In the genomic region with DNA sequence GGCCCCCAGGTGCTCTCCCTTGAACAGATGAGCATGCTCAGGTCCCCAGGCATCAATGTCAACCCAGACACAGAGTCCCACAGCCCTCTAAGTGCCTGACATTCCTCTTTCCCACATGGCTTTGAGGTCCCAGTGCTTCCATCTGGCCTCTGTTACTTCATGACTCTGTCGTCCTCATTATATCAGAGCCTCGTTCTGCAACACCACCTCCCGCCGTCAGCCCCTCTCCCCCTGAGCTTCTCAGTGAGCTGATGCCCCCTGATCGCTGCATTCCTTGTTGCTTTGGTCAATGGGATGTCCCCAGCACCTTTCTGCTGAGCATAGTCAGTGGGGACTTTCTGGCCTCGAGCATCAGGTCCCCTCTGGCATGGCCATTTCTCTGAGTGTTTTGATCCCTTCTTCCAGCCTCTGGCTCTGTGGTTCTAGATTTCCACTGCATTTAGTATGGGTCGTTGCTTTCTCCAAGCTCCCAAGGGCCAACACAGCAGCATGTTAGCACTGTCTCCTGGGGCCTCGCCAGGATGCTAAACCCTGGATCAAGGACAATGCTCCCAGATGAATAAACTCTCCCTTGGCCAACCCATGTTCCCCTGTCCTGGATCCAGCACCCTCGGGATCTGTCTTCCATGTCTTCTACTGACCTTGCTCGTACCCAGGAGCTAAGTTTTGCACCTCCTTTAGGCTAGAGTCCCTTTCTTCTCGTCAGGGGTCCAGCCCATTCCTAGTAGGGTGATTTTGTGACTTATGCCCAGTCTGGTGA, we compare ENCODE assay signal across 26 cellular contexts.
DNase-seq lines count a peak whose midpoint lies in the region; ATAC-seq and TF ChIP-seq lines count a peak whose summit lies in the region.
"Had no signal": no experiment of that assay in that cellular context is flagged by ENCODE, and none has a peak within 500 bp of the region (broad histone marks: within the 10 kb centered on the region; RNA-seq: fewer than 3 reads in every experiment).

No MANE protein-coding gene starts in this region.

- H3K4me3 Mint-ChIP-seq in activated CD8-positive, alpha-beta memory T cell treated with anti-CD3 and anti-CD28 coated beads, Interleukin-2, amount 10 ng/mL, durations not matched to agents 7 days and 5 days = no peak overlapping the region
- H3K4me3 Mint-ChIP-seq in endothelial cell (ENCODE audit: unreplicated experiment) (peak overlapping the region; percentile 37), neural crest cell (no peak overlapping the region)
- H3K4me3 Mint-ChIP-seq: B cell; CD8-positive, alpha-beta memory T cell had no signal

- no peaks in the 10 kb centered on the region for H3K9me3 ChIP-seq in vagina

- peak; percentile 36 for DNase-seq in activated CD8-positive, alpha-beta memory T cell treated with anti-CD3 and anti-CD28 coated beads, Interleukin-2, amount 10 ng/mL, durations not matched to agents 7 days and 5 days
- no peak for DNase-seq in activated CD8-positive, alpha-beta memory T cell treated with anti-CD3 and anti-CD28 coated beads, Interleukin-2, amount 50 U/mL, for 4 hours
- no peak for DNase-seq in endothelial cell (ENCODE audit: low spot score)
- DNase-seq in neural crest cell (ENCODE audit: low read depth, low spot score) = no peak
- DNase-seq in vagina (ENCODE audit: extremely low spot score in 2 of 2) = peak; percentile 67 to 81
- no peak for DNase-seq in KG1 (lab: John Stamatoyannopoulos, UW)
- DNase-seq in middle frontal gyrus (ENCODE audit: extremely low spot score, low spot score) = no peak
- DNase-seq: Calu3; CD8-positive, alpha-beta memory T cell; DMS79 treated with DMSO at 0.1 percent for 48 hours; H7; NCI-H1048; NCI-H1417; NCI-H1694; NCI-H2029 treated with DMSO at 0.1 percent for 48 hours; NCI-H446 treated with DMSO at 0.1 percent for 48 hours; NCI-H526; NCI-H82; NK-92 treated with Interleukin-12 subunit alpha and Interleukin-12 subunit beta, amount 100 ng/mL, for 24 hours; PC-9; Right ventricle myocardium superior had no signal

- H3K27me3 ChIP-seq in vagina = no peaks in the 10 kb centered on the region

- TF ChIP-seq CTCF in endothelial cell (IDR thresholded peaks at IDR 0.05; ENCODE audit: unreplicated experiment) (no peak), neural crest cell (conservative IDR thresholded peaks at IDR 0.05) (no peak), vagina (IDR thresholded peaks at IDR 0.05) (no peak)

- H3K4me3 ChIP-seq in vagina = no peak overlapping the region
- H3K4me3 ChIP-seq: PC-9 had no signal

- H3K9me3 Mint-ChIP-seq in activated CD8-positive, alpha-beta memory T cell treated with anti-CD3 and anti-CD28 coated beads, Interleukin-2, amount 10 ng/mL, durations not matched to agents 7 days and 5 days (ENCODE audit: low read depth) = no peaks in the 10 kb centered on the region
- no peaks in the 10 kb centered on the region for H3K9me3 Mint-ChIP-seq in endothelial cell (ENCODE audit: unreplicated experiment)
- H3K9me3 Mint-ChIP-seq in neural crest cell = peaks cover 3% of the 10 kb centered on the region
- H3K9me3 Mint-ChIP-seq: CD8-positive, alpha-beta memory T cell had no signal

- peaks cover 6% of the 10 kb centered on the region for H3K4me1 ChIP-seq in vagina

- CTCF ChIA-PET in activated CD8-positive, alpha-beta memory T cell treated with anti-CD3 and anti-CD28 coated beads, Interleukin-2, amount 10 ng/mL, durations not matched to agents 7 days and 5 days (lab: Charles Lee) = no interaction called here

- H3K27ac Mint-ChIP-seq in activated CD8-positive, alpha-beta memory T cell treated with anti-CD3 and anti-CD28 coated beads, Interleukin-2, amount 10 ng/mL, durations not matched to agents 7 days and 5 days = no peak overlapping the region
- H3K27ac Mint-ChIP-seq in endothelial cell (ENCODE audit: unreplicated experiment) = no peak overlapping the region
- H3K27ac Mint-ChIP-seq in neural crest cell (ENCODE audit: unreplicated experiment) = peak overlapping the region; percentile 63
- H3K27ac Mint-ChIP-seq: B cell; CD8-positive, alpha-beta memory T cell had no signal

- H3K36me3 ChIP-seq in vagina = no peaks in the 10 kb centered on the region

- H3K27me3 Mint-ChIP-seq in activated CD8-positive, alpha-beta memory T cell treated with anti-CD3 and anti-CD28 coated beads, Interleukin-2, amount 10 ng/mL, durations not matched to agents 7 days and 5 days = peaks cover 20% of the 10 kb centered on the region
- H3K27me3 Mint-ChIP-seq in endothelial cell (ENCODE audit: unreplicated experiment) (peaks cover 4% of the 10 kb centered on the region), neural crest cell (ENCODE audit: low read depth) (no peaks in the 10 kb centered on the region)
- H3K27me3 Mint-ChIP-seq: IgD-negative memory B cell had no signal

- intact Hi-C loops in vagina (cut with DNase I) = no loop called here

- H3K4me1 Mint-ChIP-seq in activated CD8-positive, alpha-beta memory T cell treated with anti-CD3 and anti-CD28 coated beads, Interleukin-2, amount 10 ng/mL, durations not matched to agents 7 days and 5 days = no peaks in the 10 kb centered on the region
- H3K4me1 Mint-ChIP-seq in endothelial cell (ENCODE audit: unreplicated experiment) (no peaks in the 10 kb centered on the region), neural crest cell (no peaks in the 10 kb centered on the region)
- H3K4me1 Mint-ChIP-seq: B cell; CD8-positive, alpha-beta memory T cell had no signal

- no peaks in the 10 kb centered on the region for H3K36me3 Mint-ChIP-seq in activated CD8-positive, alpha-beta memory T cell treated with anti-CD3 and anti-CD28 coated beads, Interleukin-2, amount 10 ng/mL, durations not matched to agents 7 days and 5 days
- no peaks in the 10 kb centered on the region for H3K36me3 Mint-ChIP-seq in endothelial cell (ENCODE audit: low read depth, unreplicated experiment)
- H3K36me3 Mint-ChIP-seq in neural crest cell (ENCODE audit: low read depth) = no peaks in the 10 kb centered on the region
- H3K36me3 Mint-ChIP-seq: CD8-positive, alpha-beta memory T cell; IgD-negative memory B cell had no signal

- no peak for ATAC-seq in activated CD8-positive, alpha-beta memory T cell treated with anti-CD3 and anti-CD28 coated beads, Interleukin-2, amount 10 ng/mL, durations not matched to agents 7 days and 5 days

- TF ChIP-seq POLR2A in vagina (IDR thresholded peaks at IDR 0.05) = no peak

- H3K27ac ChIP-seq in vagina = no peak overlapping the region
- H3K27ac ChIP-seq: 22Rv1, C4-2B, HL-60, PC-9 had no signal

Comparison
In these comparisons a context has a peak if more than half of its experiments do, and no peak if none do; other contexts are left out.
1. DNase-seq: peak in activated CD8-positive, alpha-beta memory T cell treated with anti-CD3 and anti-CD28 coated beads, Interleukin-2, amount 10 ng/mL, durations not matched to agents 7 days and 5 days (single experiment) and vagina (2 of 2); none in activated CD8-positive, alpha-beta memory T cell treated with anti-CD3 and anti-CD28 coated beads, Interleukin-2, amount 50 U/mL, for 4 hours (single experiment), endothelial cell (single experiment), neural crest cell (single experiment), KG1 (single experiment) and middle frontal gyrus (single experiment).